ENCODE assay signal across 8 cellular contexts in genomic region chr5:172733179-172733973, GRCh38. TPM values are rescaled to one million over a fixed set of nuclear protein-coding genes. Genes with fewer than 3 reads are reported as not detected.
DNase-seq lines count a peak whose midpoint lies in the region; ATAC-seq and TF ChIP-seq lines count a peak whose summit lies in the region.

No MANE protein-coding gene starts in this region.

- H3K36me3 ChIP-seq in breast epithelium, result no peaks in the 10 kb centered on the region

- no peaks in the 10 kb centered on the region for H3K27me3 Mint-ChIP-seq in activated CD4-positive, alpha-beta memory T cell treated with anti-CD3 and anti-CD28 coated beads, Interleukin-2, amount 10 ng/mL, durations not matched to agents 7 days and 5 days

- POLR2A ChIA-PET in activated CD4-positive, alpha-beta memory T cell treated with anti-CD3 and anti-CD28 coated beads, Interleukin-2, amount 10 ng/mL, durations not matched to agents 7 days and 5 days (lab: Charles Lee), result interaction anchor here (2.4 kb wide), 1 partner anchor 38 kb away, joined by 9 read pairs; the partner anchor contains the start of gene DUSP1

- peaks cover 18% of the 10 kb centered on the region for H3K4me1 Mint-ChIP-seq in stimulated activated effector memory CD8-positive, alpha-beta T cell treated with anti-CD3 and anti-CD28 coated beads, Interleukin-12 subunit alpha, Interleukin-12 subunit beta, amount 100 ng/mL, for 72 hours
- no peaks in the 10 kb centered on the region for H3K4me1 Mint-ChIP-seq in activated CD4-positive, alpha-beta memory T cell treated with anti-CD3 and anti-CD28 coated beads, Interleukin-2, amount 10 ng/mL, durations not matched to agents 7 days and 5 days

- no peak for ATAC-seq in stimulated activated effector memory CD8-positive, alpha-beta T cell treated with anti-CD3 and anti-CD28 coated beads, Interleukin-12 subunit alpha, Interleukin-12 subunit beta, amount 100 ng/mL, for 72 hours
- ATAC-seq in GM18517 (IDR thresholded peaks at IDR 0.05; ENCODE audit: unreplicated experiment) (no peak), GM18498 (IDR thresholded peaks at IDR 0.05; ENCODE audit: unreplicated experiment) (no peak)

- peak overlapping the region in 2 of 3 donors; percentile 6 to 55 for H3K4me3 ChIP-seq in breast epithelium

- H3K4me3 Mint-ChIP-seq in stimulated activated effector memory CD8-positive, alpha-beta T cell treated with anti-CD3 and anti-CD28 coated beads, Interleukin-12 subunit alpha, Interleukin-12 subunit beta, amount 100 ng/mL, for 72 hours, result no peak overlapping the region
- no peak overlapping the region for H3K4me3 Mint-ChIP-seq in activated CD4-positive, alpha-beta memory T cell treated with anti-CD3 and anti-CD28 coated beads, Interleukin-2, amount 10 ng/mL, durations not matched to agents 7 days and 5 days

- CTCF ChIA-PET in activated CD4-positive, alpha-beta memory T cell treated with anti-CD3 and anti-CD28 coated beads, Interleukin-2, amount 10 ng/mL, durations not matched to agents 7 days and 5 days (lab: Charles Lee), result interaction anchor here (1.3 kb wide), 1 partner anchor 19 kb away, joined by 3 read pairs; no protein-coding TSS in a partner anchor

- H3K27me3 ChIP-seq in breast epithelium, result no peaks in the 10 kb centered on the region
- no peaks in the 10 kb centered on the region for H3K27me3 ChIP-seq in layer of hippocampus (ENCODE audit: control insufficient read depth, insufficient read depth, low read length)

- peak; percentile 13 for TF ChIP-seq POLR2A in breast epithelium (IDR thresholded peaks at IDR 0.05)

- H3K27ac ChIP-seq in breast epithelium, result peak overlapping the region; percentile 99 to 100
- H3K27ac ChIP-seq in layer of hippocampus (ENCODE audit: low read depth, low read length), result peak overlapping the region; percentile 73

- TF ChIP-seq CTCF in breast epithelium (IDR thresholded peaks at IDR 0.05), result peak in 2 of 3 donors; percentile 22 to 37

- H3K36me3 Mint-ChIP-seq in stimulated activated effector memory CD8-positive, alpha-beta T cell treated with anti-CD3 and anti-CD28 coated beads, Interleukin-12 subunit alpha, Interleukin-12 subunit beta, amount 100 ng/mL, for 72 hours, result no peaks in the 10 kb centered on the region
- H3K36me3 Mint-ChIP-seq in activated CD4-positive, alpha-beta memory T cell treated with anti-CD3 and anti-CD28 coated beads, Interleukin-2, amount 10 ng/mL, durations not matched to agents 7 days and 5 days (ENCODE audit: low read depth), result no peaks in the 10 kb centered on the region

- peak overlapping the region; percentile 83 for H3K27ac Mint-ChIP-seq in stimulated activated effector memory CD8-positive, alpha-beta T cell treated with anti-CD3 and anti-CD28 coated beads, Interleukin-12 subunit alpha, Interleukin-12 subunit beta, amount 100 ng/mL, for 72 hours
- H3K27ac Mint-ChIP-seq in activated CD4-positive, alpha-beta memory T cell treated with anti-CD3 and anti-CD28 coated beads, Interleukin-2, amount 10 ng/mL, durations not matched to agents 7 days and 5 days, result no peak overlapping the region

- DNase-seq in H4 (ENCODE audit: low spot score), result peak; percentile 91
- peak; percentile 69 to 93 for DNase-seq in breast epithelium (ENCODE audit: low spot score in 2 of 2)
- no peak for DNase-seq in stimulated activated effector memory CD8-positive, alpha-beta T cell treated with anti-CD3 and anti-CD28 coated beads, Interleukin-12 subunit alpha, Interleukin-12 subunit beta, amount 100 ng/mL, for 72 hours (ENCODE audit: low spot score in 2 of 2)
- DNase-seq in activated CD4-positive, alpha-beta memory T cell treated with anti-CD3 and anti-CD28 coated beads, Interleukin-2, amount 10 ng/mL, durations not matched to agents 7 days and 5 days, result no peak
- DNase-seq in NCI-H2171 treated with DMSO at 0.1 percent for 48 hours (lab: John Stamatoyannopoulos, UW), result no peak

- peaks cover 24 to 31% of the 10 kb centered on the region in 2 donors for H3K4me1 ChIP-seq in breast epithelium

- no peaks in the 10 kb centered on the region for H3K9me3 ChIP-seq in breast epithelium

- no peaks in the 10 kb centered on the region for H3K9me3 Mint-ChIP-seq in stimulated activated effector memory CD8-positive, alpha-beta T cell treated with anti-CD3 and anti-CD28 coated beads, Interleukin-12 subunit alpha, Interleukin-12 subunit beta, amount 100 ng/mL, for 72 hours
- no peaks in the 10 kb centered on the region for H3K9me3 Mint-ChIP-seq in activated CD4-positive, alpha-beta memory T cell treated with anti-CD3 and anti-CD28 coated beads, Interleukin-2, amount 10 ng/mL, durations not matched to agents 7 days and 5 days

- intact Hi-C loops in breast epithelium (cut with DNase I; ENCODE audit: low total_unique reads), result no loop called here

RNA-seq across cellular contexts. Expression of gene DUSP1, which starts 37.6 kb away (rescaled TPM):
- total RNA-seq in H4 (2014; rRNA removed; shearing (Covaris generic)), result 15.8 and 18.5 TPM in 2 replicates
- total RNA-seq in breast epithelium, result 1,000 to 10,000 TPM in 2 of 3 donors, 100 to 1,000 TPM in 1; 752 to 1,562 (median 1,015) TPM
- 10 to 100 TPM; 17.0 to 18.8 TPM for total RNA-seq in activated CD4-positive, alpha-beta memory T cell treated with anti-CD3 and anti-CD28 coated beads, Interleukin-2, amount 10 ng/mL, durations not matched to agents 7 days and 5 days

Comparison
In these comparisons a context has a peak if more than half of its experiments do, and no peak if none do; other contexts are left out.
1. DNase-seq: peak in H4 (single experiment) and breast epithelium (2 of 2); none in stimulated activated effector memory CD8-positive, alpha-beta T cell treated with anti-CD3 and anti-CD28 coated beads, Interleukin-12 subunit alpha, Interleukin-12 subunit beta, amount 100 ng/mL, for 72 hours (0 of 2), activated CD4-positive, alpha-beta memory T cell treated with anti-CD3 and anti-CD28 coated beads, Interleukin-2, amount 10 ng/mL, durations not matched to agents 7 days and 5 days (single experiment) and NCI-H2171 treated with DMSO at 0.1 percent for 48 hours (single experiment).
2. RNA of gene DUSP1, which starts 37.6 kb away (total RNA-seq): 752 to 1,562 TPM in breast epithelium; 17.0 to 18.8 TPM in activated CD4-positive, alpha-beta memory T cell treated with anti-CD3 and anti-CD28 coated beads, Interleukin-2, amount 10 ng/mL, durations not matched to agents 7 days and 5 days and 15.8 to 18.5 TPM in H4; every median in the first group is over 10 times any median in the second.